ENCODE assay signal across 13 cellular contexts in genomic region chr1:162349635-162350330, GRCh38. TPM values are rescaled to one million over a fixed set of nuclear protein-coding genes. Genes with fewer than 3 reads are reported as not detected.
DNase-seq lines count a peak whose midpoint lies in the region; ATAC-seq lines count a peak whose summit lies in the region.
"Had no signal": no experiment of that assay in that cellular context is flagged by ENCODE, and none has a peak within 500 bp of the region (broad histone marks: within the 10 kb centered on the region; RNA-seq: fewer than 3 reads in every experiment).

No MANE protein-coding gene starts in this region.

- peak overlapping the region; percentile 14; the same call in 1 of the 2 replicates for H3K4me3 ChIP-seq in ACC112 (ENCODE audit: low read depth, low read length)
- H3K4me3 ChIP-seq: gastroesophageal sphincter had no signal

- H3K27me3 ChIP-seq in ACC112 (ENCODE audit: insufficient read depth, low read length): no peaks in the 10 kb centered on the region
- H3K27me3 ChIP-seq: gastroesophageal sphincter had no signal

- peaks cover 13% of the 10 kb centered on the region for H3K4me1 ChIP-seq in ACC112 (ENCODE audit: control insufficient read depth, insufficient read depth, low read length, unreplicated experiment)
- H3K4me1 ChIP-seq: gastroesophageal sphincter had no signal

- ATAC-seq in GM18502 (IDR thresholded peaks at IDR 0.05; ENCODE audit: poor library complexity, unreplicated experiment) (no peak), HG03025 (IDR thresholded peaks at IDR 0.05; ENCODE audit: low FRiP score, unreplicated experiment) (no peak)
- ATAC-seq: gastroesophageal sphincter had no signal

- DNase-seq in HCEC 1CT (peak; percentile 70), SW480 (ENCODE audit: low spot score) (peak; percentile 30), glomerular visceral epithelial cell (ENCODE audit: extremely low spot score) (peak; percentile 33), cerebellum (ENCODE audit: low spot score) (no peak), NCI-H187 treated with DMSO at 0.1 percent for 48 hours (lab: John Stamatoyannopoulos, UW) (no peak)
- DNase-seq: activated naive CD4-positive, alpha-beta T cell treated with Interleukin-2 at 50 U/mL for 16 hours; COR-L47; posterior cingulate gyrus had no signal

- H3K27ac ChIP-seq in ACC112 (ENCODE audit: low read depth, low read length): peak overlapping the region; percentile 41
- H3K27ac ChIP-seq: gastroesophageal sphincter had no signal

- no peaks in the 10 kb centered on the region for H3K36me3 ChIP-seq in ACC112 (ENCODE audit: insufficient read depth, low read length)
- H3K36me3 ChIP-seq: gastroesophageal sphincter had no signal

- H3K79me2 ChIP-seq in ACC112 (ENCODE audit: control insufficient read depth, insufficient read depth, low read length, unreplicated experiment): no peaks in the 10 kb centered on the region

- H2AFZ ChIP-seq in ACC112 (ENCODE audit: low read length, unreplicated experiment): peak overlapping the region; percentile 49

RNA-seq across cellular contexts. Expression of gene SPATA46, which starts 26.9 kb away (rescaled TPM):
- not detected for total RNA-seq in cerebellum
- total RNA-seq: gastroesophageal sphincter; T-helper 1 cell treated with Interleukin-12 subunit alpha and Interleukin-12 subunit beta and Interleukin-4 antibody, amounts not matched to agents 30 ng/mL and 1 ng/mL, for 36 hours had no signal

RNA-seq across cellular contexts. Expression of gene C1orf226, which starts 31.7 kb away (rescaled TPM):
- 3.4 TPM for total RNA-seq in cerebellum
- total RNA-seq: T-helper 1 cell treated with Interleukin-12 subunit alpha and Interleukin-12 subunit beta and Interleukin-4 antibody, amounts not matched to agents 30 ng/mL and 1 ng/mL, for 36 hours had no signal

Comparison
In these comparisons a context has a peak if more than half of its experiments do, and no peak if none do; other contexts are left out.
1. DNase-seq: peak in HCEC 1CT (single experiment), SW480 (single experiment) and glomerular visceral epithelial cell (single experiment); none in cerebellum (single experiment) and NCI-H187 treated with DMSO at 0.1 percent for 48 hours (single experiment).